ENCODE assay signal across 1 cellular context in genomic region chr11:10354389-10354788, GRCh38.
TF ChIP-seq lines count a peak whose summit lies in the region.

No MANE protein-coding gene starts in this region.

TF ChIP-seq in IMR-90, 13 proteins besides CTCF, POLR2A, EP300 and RAD21 (continued from another document):
- TF ChIP-seq MAFK (IDR thresholded peaks at IDR 0.05; ENCODE audit: low read depth, low read length) = no peak
- no peak for TF ChIP-seq RCOR1 (IDR thresholded peaks at IDR 0.05; ENCODE audit: insufficient replicate concordance, low read length)
- no peak for TF ChIP-seq MAZ (IDR thresholded peaks at IDR 0.05; ENCODE audit: borderline replicate concordance, low read depth, low read length)
- TF ChIP-seq SMC3 (IDR thresholded peaks at IDR 0.05; ENCODE audit: low read depth, low read length) = no peak
- TF ChIP-seq NFE2L2 (IDR thresholded peaks at IDR 0.05; ENCODE audit: low read depth, low read length) = no peak
